In genomic region chr11:33266418-33267215, GRCh38 we compare ENCODE assay signal across 12 cellular contexts. TPM values are rescaled to one million over a fixed set of nuclear protein-coding genes. Genes with fewer than 3 reads are reported as not detected.
DNase-seq lines count a peak whose midpoint lies in the region; ATAC-seq and TF ChIP-seq lines count a peak whose summit lies in the region.
"Had no signal": no experiment of that assay in that cellular context is flagged by ENCODE, and none has a peak within 500 bp of the region (broad histone marks: within the 10 kb centered on the region; RNA-seq: fewer than 3 reads in every experiment).

No MANE protein-coding gene starts in this region.

- no peak overlapping the region for H2BK12ac ChIP-seq in trophoblast cell (ENCODE audit: low read length)

- peak overlapping the region; percentile 48; the same call in 1 of the 2 replicates for H3K27ac ChIP-seq in GM23338 (ENCODE audit: low read depth)
- H3K27ac ChIP-seq in RWPE2 (ENCODE audit: poor library complexity, severe bottlenecking), result no peak overlapping the region
- no peak overlapping the region for H3K27ac ChIP-seq in trophoblast cell (ENCODE audit: low read depth, low read length)

- no peak overlapping the region for H2AK5ac ChIP-seq in trophoblast cell (ENCODE audit: low read length)

- ATAC-seq in GM23338, result no peak
- peak; percentile 50; the same call in 1 of the 3 replicates for ATAC-seq in RWPE2 (ENCODE audit: low read depth)
- no peak for ATAC-seq in activated CD8-positive, alpha-beta T cell treated with anti-CD3 and anti-CD28 coated beads, Interleukin-2, amount 10 ng/mL, durations not matched to agents 7 days and 5 days

- no peaks in the 10 kb centered on the region for H3F3A ChIP-seq in GM23338 (replicated peaks; ENCODE audit: low read depth)

- DNase-seq in GM23338 (ENCODE audit: low spot score) (peak; percentile 37), RWPE2 (ENCODE audit: low spot score) (no peak), fibroblast of pulmonary artery (ENCODE audit: low read depth) (peak; percentile 93), trophoblast cell (peak; percentile 84 to 95), nephron progenitor cell (no peak), retina (no peak)
- no peak for DNase-seq in NK-92 treated with Interleukin-12 subunit alpha and Interleukin-12 subunit beta, amount 100 ng/mL, for 24 hours (lab: John Stamatoyannopoulos, UW)
- no peak for DNase-seq in activated CD8-positive, alpha-beta T cell treated with anti-CD3 and anti-CD28 coated beads, Interleukin-2, amount 10 ng/mL, durations not matched to agents 7 days and 5 days
- DNase-seq: activated CD4-positive, alpha-beta T cell treated with anti-CD3 and anti-CD28 coated beads for 48 hours; DMS79; Karpas-422; stimulated activated naive CD4-positive, alpha-beta T cell had no signal

- no peaks in the 10 kb centered on the region for H3K79me1 ChIP-seq in trophoblast cell (ENCODE audit: low read length)

- H2BK120ac ChIP-seq in trophoblast cell (ENCODE audit: insufficient read depth, low read length, poor library complexity), result no peak overlapping the region

- no peaks in the 10 kb centered on the region; the same call in 1 of the 2 replicates for H4K20me1 ChIP-seq in GM23338 (replicated peaks; ENCODE audit: insufficient read depth)

- no peak overlapping the region for H3K9ac ChIP-seq in trophoblast cell (ENCODE audit: low read length)

- no peaks in the 10 kb centered on the region for H3K27me3 ChIP-seq in GM23338 (ENCODE audit: insufficient read depth)
- H3K27me3 ChIP-seq in RWPE2 (ENCODE audit: insufficient read depth, poor library complexity, severe bottlenecking), result no peaks in the 10 kb centered on the region
- H3K27me3 ChIP-seq in trophoblast cell (ENCODE audit: insufficient read depth, low read length), result no peaks in the 10 kb centered on the region

- CTCF ChIA-PET in activated CD8-positive, alpha-beta T cell treated with anti-CD3 and anti-CD28 coated beads, Interleukin-2, amount 10 ng/mL, durations not matched to agents 7 days and 5 days (lab: Charles Lee), result interaction anchor here (1.5 kb wide), 1 partner anchor 373 kb away, joined by 3 read pairs; no protein-coding TSS in a partner anchor

- TF ChIP-seq CTCF in GM23338 (conservative IDR thresholded peaks at IDR 0.05; ENCODE audit: low read depth in 2 of 2) (no peak), RWPE2 (IDR thresholded peaks at IDR 0.05; ENCODE audit: poor library complexity, severe bottlenecking) (no peak), fibroblast of pulmonary artery (IDR thresholded peaks at IDR 0.05; ENCODE audit: low read length, missing control alignments) (no peak), nephron progenitor cell (IDR thresholded peaks at IDR 0.05) (no peak)

- no peaks in the 10 kb centered on the region for H3K9me2 ChIP-seq in GM23338 (ENCODE audit: insufficient read depth)

- H3K4me3 Mint-ChIP-seq in GM23338, result no peak overlapping the region
- no peak overlapping the region for H3K4me3 Mint-ChIP-seq in nephron progenitor cell
- H3K4me3 Mint-ChIP-seq in activated CD8-positive, alpha-beta T cell treated with anti-CD3 and anti-CD28 coated beads, Interleukin-2, amount 10 ng/mL, durations not matched to agents 7 days and 5 days, result no peak overlapping the region

- H4K91ac ChIP-seq in trophoblast cell (ENCODE audit: low read depth, low read length), result no peak overlapping the region

- no peak overlapping the region for H3K18ac ChIP-seq in trophoblast cell (ENCODE audit: low read length)

- WGBS in trophoblast cell (ENCODE audit: extremely low coverage, insufficient coverage, insufficient read length), result no CpG with 5 or more reads among the region's 8 CpGs

- H3K4me2 ChIP-seq in GM23338 (no peak overlapping the region), trophoblast cell (ENCODE audit: low read length) (no peak overlapping the region)

- POLR2A ChIA-PET in activated CD8-positive, alpha-beta T cell treated with anti-CD3 and anti-CD28 coated beads, Interleukin-2, amount 10 ng/mL, durations not matched to agents 7 days and 5 days (lab: Charles Lee), result no interaction called here

- no peak overlapping the region for H3K4me3 ChIP-seq in GM23338
- no peak overlapping the region for H3K4me3 ChIP-seq in RWPE2 (ENCODE audit: severe bottlenecking)
- H3K4me3 ChIP-seq in fibroblast of pulmonary artery (replicated peaks; ENCODE audit: low read depth, low read length), result no peak overlapping the region
- no peak overlapping the region for H3K4me3 ChIP-seq in trophoblast cell (ENCODE audit: low read depth, low read length)

- H4K12ac ChIP-seq in trophoblast cell (ENCODE audit: low read depth, low read length), result no peak overlapping the region

- H3K36me3 ChIP-seq in GM23338 (ENCODE audit: insufficient read depth) (no peaks in the 10 kb centered on the region), RWPE2 (ENCODE audit: low read depth) (no peaks in the 10 kb centered on the region), trophoblast cell (ENCODE audit: control insufficient read depth in 1 of 2, insufficient read depth in 2 of 2, low read length in 2 of 2) (no peaks in the 10 kb centered on the region)

- H3K27me3 Mint-ChIP-seq in GM23338 (ENCODE audit: insufficient read depth, low read depth, poor library complexity) (peaks cover 2% of the 10 kb centered on the region), nephron progenitor cell (ENCODE audit: low read depth, poor library complexity) (peaks cover 5% of the 10 kb centered on the region)
- no peaks in the 10 kb centered on the region for H3K27me3 Mint-ChIP-seq in activated CD8-positive, alpha-beta T cell treated with anti-CD3 and anti-CD28 coated beads, Interleukin-2, amount 10 ng/mL, durations not matched to agents 7 days and 5 days (ENCODE audit: low read depth)

- peak overlapping the region; percentile 27 for H3K4ac ChIP-seq in trophoblast cell (ENCODE audit: low read depth, low read length)

- H3K23ac ChIP-seq in trophoblast cell (ENCODE audit: low read length), result no peak overlapping the region

- H2BK5ac ChIP-seq in trophoblast cell (ENCODE audit: low read depth, low read length, poor library complexity), result no peak overlapping the region

- H3K4me1 Mint-ChIP-seq in GM23338 (peaks cover 7% of the 10 kb centered on the region; the same call in 2 of the 3 replicates), nephron progenitor cell (peaks cover 18% of the 10 kb centered on the region)
- H3K4me1 Mint-ChIP-seq in activated CD8-positive, alpha-beta T cell treated with anti-CD3 and anti-CD28 coated beads, Interleukin-2, amount 10 ng/mL, durations not matched to agents 7 days and 5 days (ENCODE audit: low read depth), result peaks cover 8% of the 10 kb centered on the region

- no peaks in the 10 kb centered on the region for H3K4me1 ChIP-seq in GM23338 (ENCODE audit: insufficient read depth)
- peaks cover 24% of the 10 kb centered on the region for H3K4me1 ChIP-seq in RWPE2 (ENCODE audit: insufficient read depth, poor library complexity, severe bottlenecking)
- peaks cover 3 to 5% of the 10 kb centered on the region in 2 experiments for H3K4me1 ChIP-seq in trophoblast cell (ENCODE audit: control insufficient read depth in 1 of 2, insufficient read depth in 2 of 2, low read length in 2 of 2)

- H3K79me2 ChIP-seq in GM23338 (replicated peaks; ENCODE audit: insufficient read depth) (peaks cover 98% of the 10 kb centered on the region), trophoblast cell (ENCODE audit: control insufficient read depth, insufficient read depth, low read length, poor library complexity) (peaks cover 19% of the 10 kb centered on the region)

- H3K27ac Mint-ChIP-seq in GM23338 (no peak overlapping the region), nephron progenitor cell (no peak overlapping the region)
- no peak overlapping the region for H3K27ac Mint-ChIP-seq in activated CD8-positive, alpha-beta T cell treated with anti-CD3 and anti-CD28 coated beads, Interleukin-2, amount 10 ng/mL, durations not matched to agents 7 days and 5 days

- H3K36me3 Mint-ChIP-seq in GM23338 (ENCODE audit: low read depth) (no peaks in the 10 kb centered on the region), nephron progenitor cell (ENCODE audit: low read depth) (no peaks in the 10 kb centered on the region)
- no peaks in the 10 kb centered on the region for H3K36me3 Mint-ChIP-seq in activated CD8-positive, alpha-beta T cell treated with anti-CD3 and anti-CD28 coated beads, Interleukin-2, amount 10 ng/mL, durations not matched to agents 7 days and 5 days (ENCODE audit: low read depth)

- H3K9me3 Mint-ChIP-seq in GM23338 (no peaks in the 10 kb centered on the region), nephron progenitor cell (no peaks in the 10 kb centered on the region)
- H3K9me3 Mint-ChIP-seq in activated CD8-positive, alpha-beta T cell treated with anti-CD3 and anti-CD28 coated beads, Interleukin-2, amount 10 ng/mL, durations not matched to agents 7 days and 5 days (ENCODE audit: insufficient read depth), result no peaks in the 10 kb centered on the region

- no peak overlapping the region for H3K14ac ChIP-seq in trophoblast cell (ENCODE audit: low read length)

- H2AFZ ChIP-seq in GM23338 (no peak overlapping the region), trophoblast cell (ENCODE audit: insufficient read depth, low read length, poor library complexity) (no peak overlapping the region)

- H4K8ac ChIP-seq in trophoblast cell (ENCODE audit: low read depth, low read length), result no peak overlapping the region

- H3K9me3 ChIP-seq in RWPE2 (ENCODE audit: severe bottlenecking) (no peaks in the 10 kb centered on the region), trophoblast cell (ENCODE audit: insufficient read depth, low read depth, low read length) (no peaks in the 10 kb centered on the region)

TF ChIP-seq in GM23338, 12 proteins besides CTCF, POLR2A, EP300 and RAD21 (continues in another document):
- TF ChIP-seq JUNB (IDR thresholded peaks at IDR 0.05; ENCODE audit: unreplicated experiment) (no peak), ZNF114 (CRISPR knock-in tag; IDR thresholded peaks at IDR 0.05) (no peak), EZH2 (IDR thresholded peaks at IDR 0.05; ENCODE audit: low read depth, unreplicated experiment) (no peak)

RNA-seq across cellular contexts. Expression of gene HIPK3, which starts 9.4 kb away (rescaled TPM):
- 20.5 and 29.8 TPM in 2 replicates for total RNA-seq in GM23338 (2014; rRNA removed; shearing (Covaris generic))
- 4.7 and 5.5 TPM in 2 replicates for polyA plus RNA-seq in GM23338 (2016; fragmentation: Nextera tagmentation; extraction: Ambion mirVana)
- 18.8 and 19.0 TPM in 2 replicates for polyA plus RNA-seq in trophoblast cell (2013)
- total RNA-seq in activated CD8-positive, alpha-beta T cell treated with anti-CD3 and anti-CD28 coated beads, Interleukin-2, amount 10 ng/mL, durations not matched to agents 7 days and 5 days, result 10 to 100 TPM; 36.9 to 37.7 TPM

Comparison
In these comparisons a context has a peak if more than half of its experiments do, and no peak if none do; other contexts are left out.
1. DNase-seq: peak in GM23338 (single experiment), fibroblast of pulmonary artery (single experiment) and trophoblast cell (2 of 2); none in RWPE2 (single experiment), NK-92 treated with Interleukin-12 subunit alpha and Interleukin-12 subunit beta, amount 100 ng/mL, for 24 hours (single experiment), nephron progenitor cell (single experiment), retina (single experiment) and activated CD8-positive, alpha-beta T cell treated with anti-CD3 and anti-CD28 coated beads, Interleukin-2, amount 10 ng/mL, durations not matched to agents 7 days and 5 days (single experiment).